1 cellular context compared by ENCODE assay signal in the genomic region with DNA sequence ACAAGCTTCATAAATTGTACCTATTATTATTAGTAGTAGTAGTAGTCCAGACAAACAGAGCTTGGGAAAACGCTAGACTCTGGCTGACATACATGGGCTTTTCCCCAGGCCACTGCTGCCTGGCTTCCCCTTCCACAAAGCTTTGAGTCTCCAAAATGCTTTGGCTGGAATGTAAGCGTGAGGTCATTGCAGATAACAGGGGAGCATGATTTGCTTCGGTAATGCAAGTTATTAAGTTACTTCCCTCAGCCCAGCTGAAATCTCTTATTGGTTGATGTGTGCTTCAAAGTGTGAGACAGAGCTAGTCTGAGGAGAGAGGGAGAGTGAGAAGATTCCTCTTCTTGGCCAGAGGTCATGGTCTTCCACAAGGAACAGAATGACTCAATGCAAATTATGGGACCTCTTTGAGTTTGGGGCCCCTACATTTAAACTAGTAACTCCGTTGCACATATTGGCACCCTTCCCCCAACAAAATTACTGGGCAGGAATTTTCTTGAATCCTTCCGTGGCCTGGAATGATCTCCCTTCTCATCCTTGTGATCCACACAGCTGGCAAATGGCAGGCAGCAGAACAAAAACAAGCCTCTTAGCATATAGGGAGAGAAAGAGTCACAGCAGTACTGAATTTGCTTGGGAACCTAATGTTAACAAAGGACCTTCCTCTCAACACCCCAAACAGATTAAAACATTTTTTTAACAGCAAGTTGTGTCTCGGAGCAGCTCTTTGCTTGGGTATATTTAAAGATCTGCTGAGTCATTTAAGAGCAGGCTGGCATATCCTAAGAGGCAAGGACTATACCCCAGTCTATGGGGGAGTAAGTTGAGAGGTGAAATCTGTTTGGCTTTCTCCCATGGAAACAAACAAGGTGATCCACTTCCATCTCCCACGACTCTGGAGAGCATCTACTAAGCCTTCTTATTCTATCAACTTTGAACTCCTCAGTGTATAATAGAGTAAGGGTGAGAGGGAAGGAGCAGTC.
TF ChIP-seq lines count a peak whose summit lies in the region.

No MANE protein-coding gene starts in this region.

TF ChIP-seq in endothelial cell of umbilical vein, 7 proteins besides CTCF, POLR2A, EP300 and RAD21:
- no peak for TF ChIP-seq FOS (IDR thresholded peaks at IDR 0.05; ENCODE audit: borderline replicate concordance, insufficient read depth, low read length)
- TF ChIP-seq, protein P1, sequence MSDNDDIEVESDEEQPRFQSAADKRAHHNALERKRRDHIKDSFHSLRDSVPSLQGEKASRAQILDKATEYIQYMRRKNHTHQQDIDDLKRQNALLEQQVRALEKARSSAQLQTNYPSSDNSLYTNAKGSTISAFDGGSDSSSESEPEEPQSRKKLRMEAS (IDR thresholded peaks at IDR 0.05; ENCODE audit: insufficient read depth, insufficient read length): no peak
- no peak for TF ChIP-seq MYC (IDR thresholded peaks at IDR 0.05; ENCODE audit: low read depth, low read length)
- TF ChIP-seq JUN (IDR thresholded peaks at IDR 0.05; ENCODE audit: borderline replicate concordance, insufficient read depth, insufficient read length, low read depth): no peak
- TF ChIP-seq POLR2AphosphoS5 (IDR thresholded peaks at IDR 0.05; ENCODE audit: insufficient read depth, low read depth, low read length): no peak
- TF ChIP-seq EZH2 (IDR thresholded peaks at IDR 0.05; ENCODE audit: borderline replicate concordance, low read depth, low read length, severe bottlenecking): no peak
- TF ChIP-seq GATA2 (IDR thresholded peaks at IDR 0.05; ENCODE audit: insufficient read depth, insufficient read length, low read depth, low read length): no peak
